18 cellular contexts compared by ENCODE assay signal in the genomic region with DNA sequence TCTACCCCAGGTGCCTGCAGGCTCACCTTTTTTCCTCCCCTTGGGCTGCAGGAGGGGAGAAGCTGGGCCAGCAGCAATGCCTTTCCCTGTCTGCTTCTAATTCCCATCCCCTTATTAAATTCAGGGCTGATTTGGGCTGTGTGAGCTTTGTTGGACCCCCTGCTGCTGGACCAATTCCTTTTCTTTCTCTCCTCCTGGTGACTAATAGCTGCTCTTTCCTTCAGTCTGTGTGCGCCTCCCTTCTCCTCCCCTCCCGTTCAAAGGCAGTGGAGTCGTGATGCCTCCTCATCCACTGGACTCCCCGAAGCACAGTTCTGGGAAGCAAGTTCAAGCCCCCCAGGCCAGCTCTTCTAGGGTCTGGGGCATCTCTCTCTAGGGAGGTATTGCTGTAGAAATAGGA.
"Had no signal": no experiment of that assay in that cellular context is flagged by ENCODE, and none has a peak within 500 bp of the region (broad histone marks: within the 10 kb centered on the region; RNA-seq: fewer than 3 reads in every experiment).

No MANE protein-coding gene starts in this region.

- H3K4me3 ChIP-seq: smooth muscle cell had no signal

- H3K4me2 ChIP-seq: smooth muscle cell had no signal

- H3K9me3 Mint-ChIP-seq: activated T-helper 1 cell treated with anti-CD3 and anti-CD28 coated beads, Interleukin-12 subunit alpha, Interleukin-12 subunit beta, Interleukin-2, Interleukin-4 antibody, amounts not matched to agents 30 ng/mL and 10 ng/mL and 1 ng/mL, durations not matched to agents 14 hours and 24 hours and 36 hours; immature natural killer cell; stimulated activated naive CD8-positive, alpha-beta T cell treated with anti-CD3 and anti-CD28 coated beads, Interleukin-15, amount 100 ng/mL, for 72 hours; type B pancreatic cell had no signal

- H3K4me1 Mint-ChIP-seq: immature natural killer cell; stimulated activated naive CD8-positive, alpha-beta T cell treated with anti-CD3 and anti-CD28 coated beads, Interleukin-15, amount 100 ng/mL, for 72 hours had no signal

- ATAC-seq: effector memory CD8-positive, alpha-beta T cell; left ventricle myocardium superior; sciatic nerve; stimulated activated naive CD8-positive, alpha-beta T cell treated with anti-CD3 and anti-CD28 coated beads, Interleukin-15, amount 100 ng/mL, for 72 hours had no signal

- H3K27ac ChIP-seq: neutrophil, parathyroid adenoma had no signal

- H3K79me2 ChIP-seq: parathyroid adenoma had no signal

- H3K4me3 Mint-ChIP-seq: activated naive CD8-positive, alpha-beta T cell; activated T-helper 1 cell treated with anti-CD3 and anti-CD28 coated beads, Interleukin-12 subunit alpha, Interleukin-12 subunit beta, Interleukin-2, Interleukin-4 antibody, amounts not matched to agents 30 ng/mL and 10 ng/mL and 1 ng/mL, durations not matched to agents 14 hours and 24 hours and 36 hours; effector memory CD8-positive, alpha-beta T cell; immature natural killer cell; stimulated activated naive CD8-positive, alpha-beta T cell treated with anti-CD3 and anti-CD28 coated beads, Interleukin-15, amount 100 ng/mL, for 72 hours; type B pancreatic cell had no signal

- DNase-seq: activated CD4-positive, alpha-beta T cell treated with anti-CD3 and anti-CD28 coated beads, Interleukin-2, amount 50 U/mL, for 4 hours; activated T-cell treated with anti-CD3 and anti-CD28 coated beads for 4 hours; dermis blood vessel endothelial cell; effector memory CD8-positive, alpha-beta T cell; foreskin fibroblast; immature natural killer cell; kidney glomerular epithelial cell; left ventricle myocardium superior; stimulated activated CD4-positive, alpha-beta T cell treated with anti-CD3 and anti-CD28 coated beads, Interleukin-4, amount 100 ng/mL, for 1 hour; stimulated activated naive CD8-positive, alpha-beta T cell treated with anti-CD3 and anti-CD28 coated beads, Interleukin-15, amount 100 ng/mL, for 72 hours had no signal

- H3K36me3 ChIP-seq: neutrophil, WERI-Rb-1 had no signal

- H3K4me1 ChIP-seq: parathyroid adenoma had no signal

- H2AFZ ChIP-seq: parathyroid adenoma had no signal

- H3K27ac Mint-ChIP-seq: activated naive CD8-positive, alpha-beta T cell; activated T-helper 1 cell treated with anti-CD3 and anti-CD28 coated beads, Interleukin-12 subunit alpha, Interleukin-12 subunit beta, Interleukin-2, Interleukin-4 antibody, amounts not matched to agents 30 ng/mL and 10 ng/mL and 1 ng/mL, durations not matched to agents 14 hours and 24 hours and 36 hours; effector memory CD8-positive, alpha-beta T cell; immature natural killer cell; type B pancreatic cell had no signal

- H3K9ac ChIP-seq: parathyroid adenoma had no signal

- H3K36me3 Mint-ChIP-seq: activated naive CD8-positive, alpha-beta T cell; immature natural killer cell; type B pancreatic cell had no signal

- H3K9me3 ChIP-seq: neutrophil had no signal
